Comparison of ENCODE assay signal across 35 cellular contexts in the genomic region with DNA sequence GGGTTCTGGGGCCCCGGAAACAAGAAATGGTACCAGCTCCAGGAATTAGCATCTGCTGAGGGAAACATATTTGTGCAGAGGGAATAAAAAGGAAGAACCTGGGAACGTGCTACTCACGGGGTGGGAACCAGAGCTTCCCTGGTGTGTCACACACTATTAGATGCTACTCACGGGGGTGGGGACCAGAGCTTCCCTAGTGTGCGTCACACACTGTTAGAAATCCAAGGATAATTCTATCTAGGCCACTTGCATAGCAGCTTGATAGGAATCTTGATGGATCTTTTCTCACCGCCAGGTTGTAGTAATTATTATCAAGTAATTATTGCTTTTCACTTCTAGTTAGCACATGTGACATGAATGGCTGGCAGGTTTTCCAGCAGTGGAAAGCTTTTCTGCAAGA. TPM values are rescaled to one million over a fixed set of nuclear protein-coding genes. Genes with fewer than 3 reads are reported as not detected.
DNase-seq lines count a peak whose midpoint lies in the region; ATAC-seq and TF ChIP-seq lines count a peak whose summit lies in the region.
"Had no signal": no experiment of that assay in that cellular context is flagged by ENCODE, and none has a peak within 500 bp of the region (broad histone marks: within the 10 kb centered on the region; RNA-seq: fewer than 3 reads in every experiment).

No MANE protein-coding gene starts in this region.

- H3K36me3 Mint-ChIP-seq in nephron progenitor cell (ENCODE audit: low read depth), result peaks cover 62% of the 10 kb centered on the region

- no peak overlapping the region for H3K4me2 ChIP-seq in neural cell (ENCODE audit: low read length)
- no peak overlapping the region for H3K4me2 ChIP-seq in PC-9
- H3K4me2 ChIP-seq: A549; BLaER1; BLaER1 treated with 17β-estradiol and CSF1 and Interleukin-3, amounts not matched to agents 10 nM and 100 nM had no signal

- H3K27ac ChIP-seq in neural cell (ENCODE audit: low read length), result peak overlapping the region; percentile 30
- no peak overlapping the region for H3K27ac ChIP-seq in PC-9
- H3K27ac ChIP-seq: 22Rv1; A549; BLaER1; BLaER1 treated with 17β-estradiol and CSF1 and Interleukin-3, amounts not matched to agents 10 nM and 100 nM; C4-2B had no signal

- H3K4me3 ChIP-seq in neural cell (ENCODE audit: low read length) (peak overlapping the region; percentile 2), PC-9 (no peak overlapping the region)
- H3K4me3 ChIP-seq: A549; BLaER1; BLaER1 treated with 17β-estradiol and CSF1 and Interleukin-3, amounts not matched to agents 10 nM and 100 nM had no signal

- H3F3A ChIP-seq in neural cell (ENCODE audit: insufficient read depth, low read length, poor library complexity, severe bottlenecking) (no peaks in the 10 kb centered on the region), PC-9 (ENCODE audit: insufficient read depth, low read depth) (no peaks in the 10 kb centered on the region)

- no peak for TF ChIP-seq RAD21 in neural cell (conservative IDR thresholded peaks at IDR 0.05)

- DNase-seq in head of caudate nucleus, result peak in 33 of 42 donors; percentile 21 to 80 (median 57)
- no peak for DNase-seq in nephron progenitor cell
- DNase-seq in putamen (ENCODE audit: low spot score), result peak; percentile 57
- DNase-seq in PC-9, result no peak
- no peak for DNase-seq in NCI-H1436 treated with DMSO at 0.1 percent for 48 hours (lab: John Stamatoyannopoulos, UW)
- DNase-seq in NOMO-1 (lab: John Stamatoyannopoulos, UW; ENCODE audit: unreplicated experiment in 2 of 2), result no peak
- DNase-seq: 8988T; ACHN; AML-193; BE2C; C1 segment of cervical spinal cord; Caco-2; Calu3; CD4-positive, alpha-beta memory T cell; CD4-positive, alpha-beta T cell; CD4-positive, CD25-positive, alpha-beta regulatory T cell; CD8-positive, alpha-beta memory T cell; CD8-positive, alpha-beta T cell; COR-L47; DMS 273 treated with DMSO at 0.1 percent for 48 hours; DMS153; DMS53; DMS79; DMS79 treated with DMSO at 0.1 percent for 48 hours; DND-41; EL had no signal

- peak overlapping the region; percentile 23 for H3K27ac Mint-ChIP-seq in nephron progenitor cell
- H3K27ac Mint-ChIP-seq: B cell; CD14-positive monocyte; CD4-positive, alpha-beta T cell; CD8-positive, alpha-beta T cell had no signal

- CTCF ChIA-PET in PC-9 (lab: Charles Lee), result no interaction called here

- ATAC-seq in GM18909 (IDR thresholded peaks at IDR 0.05; ENCODE audit: poor library complexity, unreplicated experiment), result no peak
- ATAC-seq: A549; CD8-positive, alpha-beta T cell had no signal

- BruUV-seq in PC-9 (replicated peaks; lab: Mats Ljungman, UMichigan), result no TSS peak

- H3K27me3 Mint-ChIP-seq in nephron progenitor cell (ENCODE audit: low read depth, poor library complexity), result no peaks in the 10 kb centered on the region
- H3K27me3 Mint-ChIP-seq: B cell; CD4-positive, alpha-beta memory T cell; CD4-positive, alpha-beta T cell; CD4-positive, CD25-positive, alpha-beta regulatory T cell; CD8-positive, alpha-beta memory T cell had no signal

- H3K27me3 ChIP-seq in neural cell (ENCODE audit: insufficient read depth, low read depth, low read length) (no peaks in the 10 kb centered on the region), PC-9 (ENCODE audit: insufficient read depth, low read depth) (no peaks in the 10 kb centered on the region)
- H3K27me3 ChIP-seq: BE2C; BLaER1; BLaER1 treated with 17β-estradiol and CSF1 and Interleukin-3, amounts not matched to agents 10 nM and 100 nM had no signal

- H3K79me2 ChIP-seq in neural cell (replicated peaks; ENCODE audit: insufficient read depth, low read length) (no peaks in the 10 kb centered on the region), PC-9 (ENCODE audit: low read depth) (no peaks in the 10 kb centered on the region)

- H3K4me3 Mint-ChIP-seq in nephron progenitor cell, result no peak overlapping the region
- H3K4me3 Mint-ChIP-seq: B cell; CD14-positive monocyte; CD4-positive, alpha-beta memory T cell; CD4-positive, alpha-beta T cell; CD4-positive, CD25-positive, alpha-beta regulatory T cell; CD8-positive, alpha-beta memory T cell; CD8-positive, alpha-beta T cell had no signal

- no peaks in the 10 kb centered on the region for H3K36me3 ChIP-seq in neural cell (ENCODE audit: insufficient read depth, low read length)
- no peaks in the 10 kb centered on the region for H3K36me3 ChIP-seq in PC-9 (ENCODE audit: low read depth)

- H3K4me1 ChIP-seq in PC-9 (replicated peaks; ENCODE audit: insufficient read depth), result no peaks in the 10 kb centered on the region
- H3K4me1 ChIP-seq: A549; BE2C; BLaER1; BLaER1 treated with 17β-estradiol and CSF1 and Interleukin-3, amounts not matched to agents 10 nM and 100 nM; Caco-2 had no signal

- no peak for TF ChIP-seq EP300 in neural cell (conservative IDR thresholded peaks at IDR 0.05; ENCODE audit: poor library complexity, severe bottlenecking)

- H3K4me1 Mint-ChIP-seq in nephron progenitor cell, result peaks cover 24% of the 10 kb centered on the region
- H3K4me1 Mint-ChIP-seq: CD14-positive monocyte had no signal

- H3K9ac ChIP-seq in neural cell (ENCODE audit: low read length), result no peak overlapping the region
- H3K9ac ChIP-seq: BLaER1; BLaER1 treated with 17β-estradiol and CSF1 and Interleukin-3, amounts not matched to agents 10 nM and 100 nM had no signal

- H3K9me2 ChIP-seq in neural cell (ENCODE audit: insufficient read depth, low read length), result no peaks in the 10 kb centered on the region
- H3K9me2 ChIP-seq in PC-9 (ENCODE audit: insufficient read depth), result no peaks in the 10 kb centered on the region

- TF ChIP-seq CTCF in nephron progenitor cell (IDR thresholded peaks at IDR 0.05) (no peak), neural cell (IDR thresholded peaks at IDR 0.05; ENCODE audit: poor library complexity, severe bottlenecking) (no peak), PC-9 (conservative IDR thresholded peaks at IDR 0.05) (no peak)

- intact Hi-C loops in head of caudate nucleus (cut with DNase I), result no loop called here
- intact Hi-C loops in PC-9 (cut with micrococcal nuclease; ENCODE audit: unreplicated experiment), result no loop called here

- H3K9me3 Mint-ChIP-seq in nephron progenitor cell, result peaks cover 15% of the 10 kb centered on the region
- H3K9me3 Mint-ChIP-seq: CD14-positive monocyte; CD4-positive, alpha-beta T cell; CD4-positive, CD25-positive, alpha-beta regulatory T cell had no signal

- H4K20me1 ChIP-seq in neural cell (ENCODE audit: insufficient read depth), result no peaks in the 10 kb centered on the region
- H4K20me1 ChIP-seq in PC-9 (ENCODE audit: insufficient read depth), result no peaks in the 10 kb centered on the region
- H4K20me1 ChIP-seq: BLaER1; BLaER1 treated with 17β-estradiol and CSF1 and Interleukin-3, amounts not matched to agents 10 nM and 100 nM had no signal

- no peaks in the 10 kb centered on the region for H3K9me3 ChIP-seq in neural cell (ENCODE audit: low read length)
- no peaks in the 10 kb centered on the region for H3K9me3 ChIP-seq in PC-9 (ENCODE audit: insufficient read depth, low read depth)
- H3K9me3 ChIP-seq: A549; BE2C; BLaER1; BLaER1 treated with 17β-estradiol and CSF1 and Interleukin-3, amounts not matched to agents 10 nM and 100 nM; Caco-2 had no signal

- POLR2A ChIA-PET in PC-9 (lab: Charles Lee; ENCODE audit: unreplicated experiment), result no interaction called here

- H2AFZ ChIP-seq in neural cell (ENCODE audit: low read depth, low read length) (no peak overlapping the region), PC-9 (no peak overlapping the region)

TF ChIP-seq in neural cell, 6 proteins besides CTCF, POLR2A, EP300 and RAD21:
- TF ChIP-seq POLR2AphosphoS5 (IDR thresholded peaks at IDR 0.05), result no peak
- no peak for TF ChIP-seq EZH2 (IDR thresholded peaks at IDR 0.05; ENCODE audit: borderline replicate concordance, insufficient read depth, low read length, poor library complexity, severe bottlenecking)
- TF ChIP-seq MXI1 (conservative IDR thresholded peaks at IDR 0.05; ENCODE audit: poor library complexity, severe bottlenecking), result no peak
- TF ChIP-seq SMC3 (conservative IDR thresholded peaks at IDR 0.05; ENCODE audit: poor library complexity), result no peak

RNA-seq across cellular contexts. Expression of gene SCCPDH, which starts 54.5 kb away (rescaled TPM):
- polyA plus RNA-seq in neural cell, result 94.2 and 98.5 TPM in 2 replicates
- polyA minus RNA-seq in neural cell, result 72.6 and 77.0 TPM in 2 replicates
- 17.2 and 24.5 TPM in 2 replicates for total RNA-seq in PC-9 (2021)

Comparison
In these comparisons a context has a peak if more than half of its experiments do, and no peak if none do; other contexts are left out.
1. DNase-seq: peak in head of caudate nucleus (33 of 42) and putamen (single experiment); none in nephron progenitor cell (single experiment), PC-9 (0 of 2), NCI-H1436 treated with DMSO at 0.1 percent for 48 hours (single experiment) and NOMO-1 (0 of 2).